Comparison of ENCODE assay signal across 12 cellular contexts in genomic region chr19:19558636-19559035, GRCh38.
"Had no signal": no experiment of that assay in that cellular context is flagged by ENCODE, and none has a peak within 500 bp of the region (broad histone marks: within the 10 kb centered on the region; RNA-seq: fewer than 3 reads in every experiment).

No MANE protein-coding gene starts in this region.

- H3K9me3 ChIP-seq: esophagus squamous epithelium, SJSA1, tibial artery, uterus had no signal

- H3K27ac ChIP-seq: cardiac muscle cell, esophagus squamous epithelium, parathyroid adenoma, SJSA1, tibial artery, uterus, VCaP had no signal

- H3K36me3 ChIP-seq: cardiac muscle cell, esophagus squamous epithelium, SJSA1, tibial artery, uterus had no signal

- H3K4me3 ChIP-seq: cardiac muscle cell, esophagus squamous epithelium, SJSA1, tibial artery, uterus had no signal

- DNase-seq: activated CD8-positive, alpha-beta memory T cell treated with anti-CD3 and anti-CD28 coated beads, Interleukin-2, amount 50 U/mL, for 48 hours; activated naive CD4-positive, alpha-beta T cell treated with anti-CD3 and anti-CD28 coated beads, Interleukin-2, amount 50 U/mL, for 16 hours; esophagus squamous epithelium; head of caudate nucleus; stimulated activated CD4-positive, alpha-beta T cell treated with anti-CD3 and anti-CD28 coated beads, Interleukin-12 subunit alpha, Interleukin-12 subunit beta, amount 100 ng/mL, for 4 hours; stimulated activated CD4-positive, alpha-beta T cell treated with anti-CD3 and anti-CD28 coated beads, Interleukin-2, amount 100 ng/mL, for 24 hours; tibial artery; uterus had no signal

- H3K4me1 ChIP-seq: esophagus squamous epithelium, parathyroid adenoma, SJSA1, tibial artery, uterus had no signal

- H3K27me3 ChIP-seq: cardiac muscle cell, SJSA1, uterus had no signal
